In genomic region chr2:172855588-172855987, GRCh38 we compare ENCODE assay signal across 36 cellular contexts.
DNase-seq lines count a peak whose midpoint lies in the region; ATAC-seq, FAIRE-seq and TF ChIP-seq lines count a peak whose summit lies in the region.
"Had no signal": no experiment of that assay in that cellular context is flagged by ENCODE, and none has a peak within 500 bp of the region (broad histone marks: within the 10 kb centered on the region; RNA-seq: fewer than 3 reads in every experiment).

No MANE protein-coding gene starts in this region.

- H3K27me3 ChIP-seq in HepG2 (ENCODE audit: control insufficient read depth in 1 of 2, insufficient read depth in 2 of 2, low read length in 2 of 2) (peaks cover 0 to 7% of the 10 kb centered on the region in 2 experiments; a peak in 1 of 5 replicates), right lobe of liver (no peaks in the 10 kb centered on the region)
- H3K27me3 ChIP-seq: BE2C; BLaER1; BLaER1 treated with 17β-estradiol and CSF1 and Interleukin-3, amounts not matched to agents 10 nM and 100 nM had no signal

- H3K27ac ChIP-seq in HepG2 (ENCODE audit: extremely low read length, insufficient read depth, low read length): no peak overlapping the region
- no peak overlapping the region for H3K27ac ChIP-seq in right lobe of liver
- H3K27ac ChIP-seq in HEK293 (ENCODE audit: extremely low read depth, low read depth, low read length): no peak overlapping the region
- H3K27ac ChIP-seq: 22Rv1; A549; BLaER1; BLaER1 treated with 17β-estradiol and CSF1 and Interleukin-3, amounts not matched to agents 10 nM and 100 nM; C4-2B had no signal

- no peak overlapping the region for H3K4me3 ChIP-seq in HepG2 (replicated peaks in 1 of 3; ENCODE audit: insufficient read depth in 1 of 3, low read depth in 2 of 3, low read length in 3 of 3)
- no peak overlapping the region for H3K4me3 ChIP-seq in right lobe of liver
- no peak overlapping the region for H3K4me3 ChIP-seq in HEK293 (ENCODE audit: low read depth, low read length)
- H3K4me3 ChIP-seq: A549; BLaER1; BLaER1 treated with 17β-estradiol and CSF1 and Interleukin-3, amounts not matched to agents 10 nM and 100 nM had no signal

- in situ Hi-C loops in HepG2 (cut with HindIII; ENCODE audit: extremely low pct_ligation_motif_present, low pct_unique_long_range_greater_than_20kb): no loop called here

- H3K4me2 ChIP-seq in HepG2 (ENCODE audit: low read depth, low read length): no peak overlapping the region
- H3K4me2 ChIP-seq: A549; BLaER1; BLaER1 treated with 17β-estradiol and CSF1 and Interleukin-3, amounts not matched to agents 10 nM and 100 nM had no signal

- H3K9me3 Mint-ChIP-seq in activated T-cell treated with anti-CD3 and anti-CD28 coated beads, Interleukin-2, amount 50 U/mL, for 4 hours: peaks cover 4% of the 10 kb centered on the region

- no peak for FAIRE-seq in HepG2 (lab: Jason Lieb, UNC)
- FAIRE-seq in frontal cortex (lab: Jason Lieb, UNC): peak; percentile 24
- FAIRE-seq: A204.1, A549, D721Med had no signal

- ATAC-seq in activated T-cell treated with anti-CD3 and anti-CD28 coated beads, Interleukin-2, amount 50 U/mL, for 4 hours: no peak
- ATAC-seq in HepG2 (no peak), right lobe of liver (no peak)
- ATAC-seq: A549; CD8-positive, alpha-beta T cell had no signal

- no TSS peak for BruUV-seq in HepG2 (replicated peaks; lab: Mats Ljungman, UMichigan)

- H3K36me3 ChIP-seq in HepG2 (replicated peaks in 1 of 2; ENCODE audit: control insufficient read depth in 1 of 2, insufficient read depth in 2 of 2, low read length in 2 of 2) (no peaks in the 10 kb centered on the region), right lobe of liver (no peaks in the 10 kb centered on the region), HEK293 (ENCODE audit: control insufficient read depth in 2 of 2, insufficient read depth in 1 of 2, low read length in 2 of 2) (no peaks in the 10 kb centered on the region)
- H3K36me3 ChIP-seq: BE2C; BLaER1; BLaER1 treated with 17β-estradiol and CSF1 and Interleukin-3, amounts not matched to agents 10 nM and 100 nM had no signal

- H4K20me1 ChIP-seq in HepG2 (ENCODE audit: insufficient read depth, low read length): no peaks in the 10 kb centered on the region
- H4K20me1 ChIP-seq: BLaER1; BLaER1 treated with 17β-estradiol and CSF1 and Interleukin-3, amounts not matched to agents 10 nM and 100 nM had no signal

- H3K27me3 Mint-ChIP-seq in activated T-cell treated with anti-CD3 and anti-CD28 coated beads, Interleukin-2, amount 50 U/mL, for 4 hours (ENCODE audit: low read depth): peaks cover 9% of the 10 kb centered on the region

- no peaks in the 10 kb centered on the region for H3K79me2 ChIP-seq in HepG2 (ENCODE audit: insufficient read depth, low read length)

- TF ChIP-seq EP300 in HepG2 (IDR thresholded peaks at IDR 0.05; ENCODE audit: low read depth in 2 of 2, low read length in 2 of 2) (no peak), HepG2 (CRISPR knock-in tag; IDR thresholded peaks at IDR 0.05; ENCODE audit: borderline replicate concordance) (no peak)

- H3K36me3 Mint-ChIP-seq in activated T-cell treated with anti-CD3 and anti-CD28 coated beads, Interleukin-2, amount 50 U/mL, for 4 hours (ENCODE audit: insufficient read depth): peaks cover 2% of the 10 kb centered on the region
- H3K36me3 Mint-ChIP-seq: CD14-positive monocyte; CD4-positive, alpha-beta memory T cell; CD4-positive, CD25-positive, alpha-beta regulatory T cell; CD8-positive, alpha-beta memory T cell; CD8-positive, alpha-beta T cell had no signal

- intact Hi-C loops in HepG2 (cut with micrococcal nuclease; ENCODE audit: unreplicated experiment) (no loop called here), right lobe of liver (cut with DNase I) (no loop called here)

- H3K4me1 ChIP-seq in HepG2 (ENCODE audit: insufficient read depth, low read length): 0 out of 2 replicates have a peak, but pooled peaks cover 9% of the 10 kb centered on the region
- no peaks in the 10 kb centered on the region for H3K4me1 ChIP-seq in right lobe of liver
- H3K4me1 ChIP-seq in HEK293 (ENCODE audit: control insufficient read depth, insufficient read depth, low read length): peaks cover 16% of the 10 kb centered on the region
- H3K4me1 ChIP-seq: A549; BLaER1; BLaER1 treated with 17β-estradiol and CSF1 and Interleukin-3, amounts not matched to agents 10 nM and 100 nM; Caco-2 had no signal

- no peak for TF ChIP-seq RAD21 in HepG2 (CRISPR knock-in tag; IDR thresholded peaks at IDR 0.05)

- no peak overlapping the region for H2AFZ ChIP-seq in HepG2 (ENCODE audit: low read length)

- H3K4me1 Mint-ChIP-seq in activated T-cell treated with anti-CD3 and anti-CD28 coated beads, Interleukin-2, amount 50 U/mL, for 4 hours (ENCODE audit: low read depth): no peaks in the 10 kb centered on the region
- H3K4me1 Mint-ChIP-seq: B cell; CD14-positive monocyte; CD4-positive, alpha-beta memory T cell; CD4-positive, CD25-positive, alpha-beta regulatory T cell; CD8-positive, alpha-beta memory T cell had no signal

- H3K4me3 Mint-ChIP-seq in activated T-cell treated with anti-CD3 and anti-CD28 coated beads, Interleukin-2, amount 50 U/mL, for 4 hours: peak overlapping the region; percentile 25
- H3K4me3 Mint-ChIP-seq: B cell; CD14-positive monocyte; CD4-positive, alpha-beta memory T cell; CD4-positive, alpha-beta T cell; CD4-positive, CD25-positive, alpha-beta regulatory T cell; CD8-positive, alpha-beta memory T cell; CD8-positive, alpha-beta T cell had no signal

- CTCF ChIA-PET in HepG2 (lab: Yijun Ruan, JAX; ENCODE audit: low intra/inter-chr PET ratio, low total read pairs) (no interaction called here), HEK293 (lab: Yijun Ruan, JAX) (no interaction called here)

- POLR2A ChIA-PET in HepG2 (lab: Yijun Ruan, JAX): no interaction called here
- POLR2A ChIA-PET in HEK293 (lab: Yijun Ruan, JAX): no interaction called here

- TF ChIP-seq CTCF in HepG2 (CRISPR knock-in tag; IDR thresholded peaks at IDR 0.05) (no peak), right lobe of liver (IDR thresholded peaks at IDR 0.05) (no peak), HEK293 (tag by site-specific recombination; IDR thresholded peaks at IDR 0.05) (no peak)

- H3K9me3 ChIP-seq in HepG2 (ENCODE audit: low read length) (peaks cover 6% of the 10 kb centered on the region; the same call in 1 of the 2 replicates), right lobe of liver (no peaks in the 10 kb centered on the region), HEK293 (ENCODE audit: control insufficient read depth, insufficient read depth, low read depth, low read length) (no peaks in the 10 kb centered on the region)
- H3K9me3 ChIP-seq: A549, BE2C had no signal

- TF ChIP-seq POLR2A in HepG2 (IDR thresholded peaks at IDR 0.05; ENCODE audit: insufficient read depth in 1 of 2, low read depth in 2 of 2, low read length in 2 of 2): no peak
- no peak for TF ChIP-seq POLR2A in right lobe of liver (IDR thresholded peaks at IDR 0.05)

- no peak for DNase-seq in activated T-cell treated with anti-CD3 and anti-CD28 coated beads, Interleukin-2, amount 50 U/mL, for 4 hours
- DNase-seq in activated T-cell treated with anti-CD3 and anti-CD28 coated beads, Interleukin-2, amount 50 U/mL, for 48 hours: no peak
- DNase-seq in HepG2 (ENCODE audit: low spot score): no peak
- DNase-seq in right lobe of liver: no peak
- no peak for DNase-seq in frontal cortex (ENCODE audit: low spot score in 2 of 2)
- DNase-seq in COR-L47 (lab: John Stamatoyannopoulos, UW): no peak
- no peak for DNase-seq in activated gamma-delta T cell treated with Interleukin-2 at 50 U/mL for 16 hours
- DNase-seq: 8988T; ACHN; AML-193; BE2C; C1 segment of cervical spinal cord; Caco-2; Calu3; CD4-positive, alpha-beta memory T cell; CD4-positive, alpha-beta T cell; CD4-positive, CD25-positive, alpha-beta regulatory T cell; CD8-positive, alpha-beta memory T cell; CD8-positive, alpha-beta T cell; DMS 273 treated with DMSO at 0.1 percent for 48 hours; DMS153; DMS53; DMS79; DMS79 treated with DMSO at 0.1 percent for 48 hours; DND-41; EL had no signal

- no peak overlapping the region for H3K9ac ChIP-seq in HepG2 (ENCODE audit: insufficient read depth, low read depth, low read length)
- H3K9ac ChIP-seq: BLaER1; BLaER1 treated with 17β-estradiol and CSF1 and Interleukin-3, amounts not matched to agents 10 nM and 100 nM had no signal

TF ChIP-seq in HepG2, 621 proteins besides CTCF, POLR2A, EP300 and RAD21:
- TF ChIP-seq SP2 (CRISPR knock-in tag; IDR thresholded peaks at IDR 0.05): no peak
- peak; percentile 85 for TF ChIP-seq ATF7 (IDR thresholded peaks at IDR 0.05)
- no peak for TF ChIP-seq ATF7 (CRISPR knock-in tag; IDR thresholded peaks at IDR 0.05)
- TF ChIP-seq ZNF333 (CRISPR knock-in tag; IDR thresholded peaks at IDR 0.05; ENCODE audit: borderline replicate concordance): no peak
- no peak for TF ChIP-seq SP5 (CRISPR knock-in tag; IDR thresholded peaks at IDR 0.05; ENCODE audit: borderline replicate concordance, low read depth)

TF ChIP-seq in HEK293, 187 proteins besides CTCF, POLR2A, EP300 and RAD21 (continues in another document):
- no peak for TF ChIP-seq ZSCAN5A (tag by site-specific recombination; IDR thresholded peaks at IDR 0.05)
- TF ChIP-seq ZNF449 (tag by site-specific recombination; IDR thresholded peaks at IDR 0.05): no peak
- TF ChIP-seq ZNF391 (tag by site-specific recombination; IDR thresholded peaks at IDR 0.05; ENCODE audit: borderline replicate concordance, low read depth): no peak
